Comparison of ENCODE assay signal across 32 cellular contexts in genomic region chr19:37055330-37055729, GRCh38.
"Had no signal": no experiment of that assay in that cellular context is flagged by ENCODE, and none has a peak within 500 bp of the region (broad histone marks: within the 10 kb centered on the region; RNA-seq: fewer than 3 reads in every experiment).

No MANE protein-coding gene starts in this region.

- H3K27ac ChIP-seq: adrenal gland, ascending aorta, body of pancreas, brain microvascular endothelial cell, breast epithelium, cardiac muscle cell had no signal

- H3K4me1 ChIP-seq: adrenal gland, ascending aorta, body of pancreas, breast epithelium had no signal

- ATAC-seq: activated naive CD4-positive, alpha-beta T cell treated with anti-CD3 and anti-CD28 coated beads, Interleukin-2, amount 50 U/mL, for 72 hours; activated naive CD8-positive, alpha-beta T cell treated with anti-CD3 and anti-CD28 coated beads, Interleukin-2, amount 50 U/mL, for 24 hours; activated T-cell treated with anti-CD3 and anti-CD28 coated beads, Interleukin-2, amount 50 U/mL, for 4 hours; activated T-cell treated with anti-CD3 and anti-CD28 coated beads, Interleukin-2, amount 50 U/mL, for 72 hours; activated T-helper 17 cell treated with anti-CD3 and anti-CD28 coated beads, Interleukin-2, amount 50 U/mL, for 72 hours; body of pancreas had no signal

- H3K4me3 ChIP-seq: adrenal gland, ascending aorta, body of pancreas, breast epithelium, cardiac muscle cell had no signal

- DNase-seq: activated effector memory CD4-positive, alpha-beta T cell treated with anti-CD3 and anti-CD28 coated beads, Interleukin-2, amount 50 U/mL, for 16 hours; activated effector memory CD4-positive, alpha-beta T cell treated with Interleukin-2 at 50 U/mL for 16 hours; activated gamma-delta T cell; activated gamma-delta T cell treated with Interleukin-2 at 50 U/mL for 16 hours; activated naive CD4-positive, alpha-beta T cell; activated naive CD4-positive, alpha-beta T cell treated with anti-CD3 and anti-CD28 coated beads for 36 hours; activated naive CD4-positive, alpha-beta T cell treated with anti-CD3 and anti-CD28 coated beads, Interleukin-2, amount 10 ng/mL, durations not matched to agents 7 days and 5 days; activated naive CD4-positive, alpha-beta T cell treated with anti-CD3 and anti-CD28 coated beads, Interleukin-2, amount 50 U/mL, for 16 hours; activated naive CD4-positive, alpha-beta T cell treated with Interleukin-2 at 50 U/mL for 16 hours; activated naive CD8-positive, alpha-beta T cell treated with anti-CD3 and anti-CD28 coated beads for 36 hours; activated naive CD8-positive, alpha-beta T cell treated with anti-CD3 and anti-CD28 coated beads, Interleukin-2, amount 10 ng/mL, durations not matched to agents 7 days and 5 days; activated naive CD8-positive, alpha-beta T cell treated with anti-CD3 and anti-CD28 coated beads, Interleukin-2, amount 50 U/mL, for 24 hours; activated T-cell treated with anti-CD3 and anti-CD28 coated beads, Interleukin-2, amount 50 U/mL, for 1 hour; activated T-cell treated with anti-CD3 and anti-CD28 coated beads, Interleukin-2, amount 50 U/mL, for 24 hours; activated T-cell treated with anti-CD3 and anti-CD28 coated beads, Interleukin-2, amount 50 U/mL, for 4 hours; activated T-cell treated with anti-CD3 and anti-CD28 coated beads, Interleukin-2, amount 50 U/mL, for 48 hours; activated T-cell treated with anti-CD3 and anti-CD28 coated beads, Interleukin-2, amount 50 U/mL, for 72 hours; adrenal gland; amniotic stem cell; amygdala; anterior cingulate cortex; aorta; body of pancreas; brain microvascular endothelial cell; caudate nucleus; central memory CD4-positive, alpha-beta T cell; cerebellar nuclear complex had no signal

- H3K36me3 ChIP-seq: adrenal gland, ascending aorta, brain microvascular endothelial cell, breast epithelium, cardiac muscle cell had no signal

- H3K27me3 ChIP-seq: adrenal gland, ascending aorta, body of pancreas, brain microvascular endothelial cell, breast epithelium, cardiac muscle cell had no signal
